Comparison of ENCODE assay signal across 20 cellular contexts in the genomic region with DNA sequence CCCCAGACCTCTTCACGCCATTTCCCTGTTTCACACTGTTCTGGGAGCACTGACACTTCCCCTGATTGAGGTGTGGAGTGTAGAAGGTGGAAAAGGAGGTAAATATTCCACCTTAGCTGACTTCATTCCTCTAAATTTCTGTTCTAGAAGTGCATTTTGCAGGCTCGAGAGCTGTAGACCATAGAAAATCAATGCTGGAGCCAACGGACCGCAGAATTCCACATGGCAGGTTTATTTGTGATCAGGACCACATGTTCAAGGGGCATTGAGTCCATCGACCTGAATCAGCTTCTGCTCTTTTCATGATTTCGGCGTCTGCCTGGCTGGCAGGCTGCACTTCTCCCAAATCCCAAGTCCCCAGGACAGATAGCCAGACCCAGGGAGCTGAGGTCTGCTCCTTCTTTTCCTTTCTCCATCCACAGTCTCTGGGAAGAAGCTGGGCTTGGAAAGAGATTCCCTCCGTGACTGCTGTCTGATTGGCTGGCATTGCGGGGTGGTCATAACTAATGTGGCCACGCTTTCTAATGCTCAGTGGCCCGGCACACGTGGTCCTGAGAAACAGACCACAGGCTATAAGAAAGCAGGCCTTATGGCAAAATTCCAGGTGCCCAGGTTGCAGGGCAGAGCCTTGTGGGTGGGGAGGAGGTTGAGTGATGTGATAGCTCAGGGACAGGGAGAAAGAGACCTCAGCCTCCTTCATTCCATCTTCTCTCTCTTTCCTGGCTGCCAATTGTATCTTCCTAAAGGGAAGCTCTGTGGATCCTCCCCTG.
"Had no signal": no experiment of that assay in that cellular context is flagged by ENCODE, and none has a peak within 500 bp of the region (broad histone marks: within the 10 kb centered on the region; RNA-seq: fewer than 3 reads in every experiment).

No MANE protein-coding gene starts in this region.

- H3K4me3 ChIP-seq: coronary artery, left lung, ovary, sigmoid colon, tibial artery, uterus had no signal

- H3K27ac ChIP-seq: brain microvascular endothelial cell, coronary artery, left lung, ovary, sigmoid colon, tibial artery, uterus had no signal

- H3K36me3 ChIP-seq: brain microvascular endothelial cell, left lung, ovary, sigmoid colon, tibial artery, uterus had no signal

- H3K27me3 ChIP-seq: brain microvascular endothelial cell, ovary, sigmoid colon, tibial artery, uterus had no signal

- H3K9me3 ChIP-seq: ovary, sigmoid colon, uterus had no signal

- DNase-seq: activated CD4-positive, alpha-beta memory T cell treated with anti-CD3 and anti-CD28 coated beads, Interleukin-2, amount 10 ng/mL, durations not matched to agents 7 days and 5 days; activated CD4-positive, alpha-beta T cell treated with anti-CD3 and anti-CD28 coated beads for 48 hours; activated CD4-positive, CD25-positive, alpha-beta regulatory T cell; activated CD8-positive, alpha-beta memory T cell treated with anti-CD3 and anti-CD28 coated beads, Interleukin-2, amount 10 ng/mL, durations not matched to agents 7 days and 5 days; activated naive CD8-positive, alpha-beta T cell treated with anti-CD3 and anti-CD28 coated beads, Interleukin-2, amount 50 U/mL, for 24 hours; anterior cingulate cortex; brain microvascular endothelial cell; erythroblast; foreskin melanocyte; head of caudate nucleus; mammary epithelial cell; ovary; sigmoid colon; stimulated activated CD8-positive, alpha-beta memory T cell treated with anti-CD3 and anti-CD28 coated beads, Interleukin-4, amount 100 ng/mL, for 48 hours; stimulated activated naive CD4-positive, alpha-beta T cell; SW 1271; tibial artery; uterus had no signal
